Comparison of ENCODE assay signal across 9 cellular contexts in the genomic region with DNA sequence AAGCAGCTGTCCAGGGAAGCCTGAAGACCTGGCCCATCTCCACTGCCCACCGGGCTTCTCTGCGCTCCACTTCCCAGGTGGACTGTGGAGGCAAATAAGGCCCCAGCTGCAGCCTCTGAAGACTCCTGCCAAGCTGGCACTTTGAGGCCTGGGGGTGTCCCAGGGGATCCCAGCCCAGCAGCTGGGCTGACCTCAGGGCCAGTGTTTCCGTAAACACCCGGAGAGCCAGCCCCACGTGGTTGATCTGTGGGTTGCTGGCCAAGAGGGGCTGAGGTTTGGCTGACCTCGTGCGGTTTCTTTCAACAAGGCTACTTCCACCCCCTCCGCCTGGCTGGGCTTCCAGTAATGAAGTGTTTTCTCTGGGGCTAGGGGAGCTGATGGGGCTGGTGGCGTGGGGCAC. TPM values are rescaled to one million over a fixed set of nuclear protein-coding genes. Genes with fewer than 3 reads are reported as not detected.
A peak's percentile ranks its signal among the peaks of the same experiment; 100 is the strongest.
DNase-seq lines count a peak whose midpoint lies in the region; ATAC-seq lines count a peak whose summit lies in the region.
"Had no signal": no experiment of that assay in that cellular context is flagged by ENCODE, and none has a peak within 500 bp of the region (broad histone marks: within the 10 kb centered on the region; RNA-seq: fewer than 3 reads in every experiment).

No MANE protein-coding gene starts in this region.

- no peaks in the 10 kb centered on the region for H3K9me3 Mint-ChIP-seq in activated CD8-positive, alpha-beta T cell treated with anti-CD3 and anti-CD28 coated beads, Interleukin-2, amount 10 ng/mL, durations not matched to agents 7 days and 5 days (ENCODE audit: insufficient read depth)
- H3K9me3 Mint-ChIP-seq: brain had no signal

- no peak overlapping the region for H3K4me3 Mint-ChIP-seq in activated CD8-positive, alpha-beta T cell treated with anti-CD3 and anti-CD28 coated beads, Interleukin-2, amount 10 ng/mL, durations not matched to agents 7 days and 5 days
- H3K4me3 Mint-ChIP-seq: brain had no signal

- H3K36me3 Mint-ChIP-seq in activated CD8-positive, alpha-beta T cell treated with anti-CD3 and anti-CD28 coated beads, Interleukin-2, amount 10 ng/mL, durations not matched to agents 7 days and 5 days (ENCODE audit: low read depth) = no peaks in the 10 kb centered on the region
- H3K36me3 Mint-ChIP-seq: brain had no signal

- no peak overlapping the region for H3K27ac Mint-ChIP-seq in activated CD8-positive, alpha-beta T cell treated with anti-CD3 and anti-CD28 coated beads, Interleukin-2, amount 10 ng/mL, durations not matched to agents 7 days and 5 days
- H3K27ac Mint-ChIP-seq: brain had no signal

- DNase-seq in DMS 273 (lab: John Stamatoyannopoulos, UW; ENCODE audit: unreplicated experiment) (peak; percentile 89), HS-5 (ENCODE audit: low read depth) (peak; percentile 73), dermis microvascular lymphatic vessel endothelial cell (ENCODE audit: low read depth in 2 of 2) (peak; percentile 83 to 97), myocyte (ENCODE audit: low read depth) (peak; percentile 99), NCI-H1417 treated with DMSO at 0.1 percent for 48 hours (lab: John Stamatoyannopoulos, UW) (no peak)
- no peak for DNase-seq in activated CD8-positive, alpha-beta T cell treated with anti-CD3 and anti-CD28 coated beads, Interleukin-2, amount 10 ng/mL, durations not matched to agents 7 days and 5 days

- POLR2A ChIA-PET in activated CD8-positive, alpha-beta T cell treated with anti-CD3 and anti-CD28 coated beads, Interleukin-2, amount 10 ng/mL, durations not matched to agents 7 days and 5 days (lab: Charles Lee) = no interaction called here

- no peaks in the 10 kb centered on the region for H3K4me1 Mint-ChIP-seq in activated CD8-positive, alpha-beta T cell treated with anti-CD3 and anti-CD28 coated beads, Interleukin-2, amount 10 ng/mL, durations not matched to agents 7 days and 5 days (ENCODE audit: low read depth)

- peaks cover 2% of the 10 kb centered on the region for H3K27me3 Mint-ChIP-seq in activated CD8-positive, alpha-beta T cell treated with anti-CD3 and anti-CD28 coated beads, Interleukin-2, amount 10 ng/mL, durations not matched to agents 7 days and 5 days (ENCODE audit: low read depth)

- no peak for ATAC-seq in HG03280 (IDR thresholded peaks at IDR 0.05; ENCODE audit: unreplicated experiment)
- no peak for ATAC-seq in HG03460 (IDR thresholded peaks at IDR 0.05; ENCODE audit: unreplicated experiment)
- ATAC-seq in activated CD8-positive, alpha-beta T cell treated with anti-CD3 and anti-CD28 coated beads, Interleukin-2, amount 10 ng/mL, durations not matched to agents 7 days and 5 days = no peak

- CTCF ChIA-PET in activated CD8-positive, alpha-beta T cell treated with anti-CD3 and anti-CD28 coated beads, Interleukin-2, amount 10 ng/mL, durations not matched to agents 7 days and 5 days (lab: Charles Lee) = no interaction called here

RNA-seq across cellular contexts. Expression of a gene that starts 12.4 kb away (rescaled TPM):
- total RNA-seq in dermis microvascular lymphatic vessel endothelial cell (not detected in 2 replicates), myocyte (0.16 and 0.19 TPM in 2 replicates)
- polyA plus RNA-seq in myocyte (2012) = 1.5 TPM
- not detected for total RNA-seq in activated CD8-positive, alpha-beta T cell treated with anti-CD3 and anti-CD28 coated beads, Interleukin-2, amount 10 ng/mL, durations not matched to agents 7 days and 5 days

RNA-seq across cellular contexts. Expression of a gene that starts 42.9 kb away (rescaled TPM):
- total RNA-seq in dermis microvascular lymphatic vessel endothelial cell = not detected in 2 replicates
- not detected in 2 replicates for total RNA-seq in myocyte
- 0.24 TPM for polyA plus RNA-seq in myocyte (2012)
- total RNA-seq in activated CD8-positive, alpha-beta T cell treated with anti-CD3 and anti-CD28 coated beads, Interleukin-2, amount 10 ng/mL, durations not matched to agents 7 days and 5 days = not detected

RNA-seq across cellular contexts. Expression of a gene that starts 51.3 kb away (rescaled TPM):
- total RNA-seq in dermis microvascular lymphatic vessel endothelial cell (22.9 and 29.8 TPM in 2 replicates), myocyte (1.4 and 3.8 TPM in 2 replicates)
- 3.5 TPM for polyA plus RNA-seq in myocyte (2012)
- 100 to 1,000 TPM; 110 to 112 TPM for total RNA-seq in activated CD8-positive, alpha-beta T cell treated with anti-CD3 and anti-CD28 coated beads, Interleukin-2, amount 10 ng/mL, durations not matched to agents 7 days and 5 days

Comparison
In these comparisons a context has a peak if more than half of its experiments do, and no peak if none do; other contexts are left out.
1. DNase-seq: peak in DMS 273 (single experiment), HS-5 (single experiment), dermis microvascular lymphatic vessel endothelial cell (2 of 2) and myocyte (single experiment); none in NCI-H1417 treated with DMSO at 0.1 percent for 48 hours (single experiment) and activated CD8-positive, alpha-beta T cell treated with anti-CD3 and anti-CD28 coated beads, Interleukin-2, amount 10 ng/mL, durations not matched to agents 7 days and 5 days (single experiment).